13 cellular contexts compared by ENCODE assay signal in the genomic region with DNA sequence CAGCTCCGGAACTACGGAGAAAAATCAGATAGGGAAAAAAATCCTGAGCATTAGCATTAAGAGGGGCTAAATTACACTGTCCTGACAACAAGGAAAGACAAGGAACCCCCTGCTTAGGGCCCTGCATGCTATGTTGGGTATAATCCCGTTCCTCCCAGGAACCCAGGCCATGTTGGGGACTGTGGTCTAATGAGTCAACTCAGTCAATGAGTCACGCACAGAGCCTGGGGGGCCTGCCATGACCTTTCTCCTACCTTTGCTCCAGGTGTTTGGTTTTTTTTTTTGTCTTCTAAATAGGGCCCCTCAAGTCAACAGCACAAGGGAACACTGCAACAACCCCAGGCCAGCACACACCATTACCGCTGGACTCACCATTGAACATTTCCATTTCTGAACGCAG. TPM values are rescaled to one million over a fixed set of nuclear protein-coding genes. Genes with fewer than 3 reads are reported as not detected.
"Had no signal": no experiment of that assay in that cellular context is flagged by ENCODE, and none has a peak within 500 bp of the region (broad histone marks: within the 10 kb centered on the region; RNA-seq: fewer than 3 reads in every experiment).

No MANE protein-coding gene starts in this region.

- H3K9ac ChIP-seq: parathyroid adenoma had no signal

- H3K9me3 ChIP-seq: tibial nerve, vagina had no signal

- DNase-seq: activated CD4-positive, alpha-beta memory T cell treated with anti-CD3 and anti-CD28 coated beads for 36 hours; activated CD4-positive, CD25-positive, alpha-beta regulatory T cell treated with anti-CD3 and anti-CD28 coated beads, Interleukin-2, amount 50 U/mL, for 72 hours; anterior cingulate cortex; retina had no signal

- H3K4me3 ChIP-seq: hepatocyte, tibial nerve, vagina had no signal

- H3K27ac ChIP-seq: hepatocyte, parathyroid adenoma, tibial nerve, vagina had no signal

- H3K4me1 ChIP-seq: parathyroid adenoma, tibial nerve, vagina had no signal

- H3K36me3 ChIP-seq: tibial nerve, vagina had no signal

RNA-seq across cellular contexts. Expression of a gene that starts 12.6 kb away (rescaled TPM):
- polyA plus RNA-seq: hepatocyte, neural cell had no signal

RNA-seq across cellular contexts. Expression of a gene that starts 55.9 kb away (rescaled TPM):
- total RNA-seq: activated CD4-positive, alpha-beta memory T cell treated with anti-CD3 and anti-CD28 coated beads for 36 hours; activated T-helper 2 cell treated with anti-CD3 and anti-CD28 coated beads, Interferon-gamma antibody, Interleukin-2, Interleukin-4, amounts not matched to agents 10 μg/mL and 5 μg/mL and 100 μg/mL, durations not matched to agents 14 hours and 24 hours and 36 hours; hepatocyte; kidney epithelial cell; liver; skeletal muscle tissue; tibial nerve; vagina had no signal
- polyA plus RNA-seq: hepatocyte, liver had no signal
